8 cellular contexts compared by ENCODE assay signal in genomic region chrX:123962006-123962485, GRCh38. TPM values are rescaled to one million over a fixed set of nuclear protein-coding genes. Genes with fewer than 3 reads are reported as not detected.
A peak's percentile ranks its signal among the peaks of the same experiment; 100 is the strongest.
DNase-seq lines count a peak whose midpoint lies in the region; ATAC-seq and TF ChIP-seq lines count a peak whose summit lies in the region.

No MANE protein-coding gene starts in this region.

- POLR2A ChIA-PET in activated naive CD8-positive, alpha-beta T cell treated with anti-CD3 and anti-CD28 coated beads, Interleukin-2, amount 10 ng/mL, durations not matched to agents 7 days and 5 days (lab: Charles Lee): interaction anchor here (0.6 to 1.2 kb wide), 3 partner anchors 101 to 865 kb away, joined by 3 to 4 read pairs (median 3); no protein-coding TSS in a partner anchor
- POLR2A ChIA-PET in GM10248 (lab: Yijun Ruan, JAX): no interaction called here

- no peak for ATAC-seq in activated naive CD8-positive, alpha-beta T cell treated with anti-CD3 and anti-CD28 coated beads, Interleukin-2, amount 10 ng/mL, durations not matched to agents 7 days and 5 days (ENCODE audit: low read depth)
- ATAC-seq in esophagus mucosa: no peak

- H3K27me3 ChIP-seq in stomach smooth muscle (ENCODE audit: control insufficient read depth in 1 of 2, insufficient read depth in 2 of 2, low read length in 2 of 2): no peaks in the 10 kb centered on the region

- H3K4me1 Mint-ChIP-seq in HFFc6 (ENCODE audit: low read depth): peaks cover 32% of the 10 kb centered on the region
- peaks cover 24% of the 10 kb centered on the region for H3K4me1 Mint-ChIP-seq in activated naive CD8-positive, alpha-beta T cell treated with anti-CD3 and anti-CD28 coated beads, Interleukin-2, amount 10 ng/mL, durations not matched to agents 7 days and 5 days

- no peaks in the 10 kb centered on the region for H3K36me3 ChIP-seq in stomach smooth muscle (ENCODE audit: control insufficient read depth in 2 of 2, insufficient read depth in 2 of 2, low read length in 2 of 2)

- peaks cover 3% of the 10 kb centered on the region for H3K27me3 Mint-ChIP-seq in HFFc6 (ENCODE audit: insufficient read depth)
- H3K27me3 Mint-ChIP-seq in activated naive CD8-positive, alpha-beta T cell treated with anti-CD3 and anti-CD28 coated beads, Interleukin-2, amount 10 ng/mL, durations not matched to agents 7 days and 5 days: no peaks in the 10 kb centered on the region

- no peaks in the 10 kb centered on the region for H3K9me3 ChIP-seq in stomach smooth muscle (ENCODE audit: control insufficient read depth in 2 of 2, low read length in 2 of 2)

- H3K36me3 Mint-ChIP-seq in HFFc6 (ENCODE audit: low read depth): peaks cover 6% of the 10 kb centered on the region; the same call in 1 of the 2 replicates
- H3K36me3 Mint-ChIP-seq in activated naive CD8-positive, alpha-beta T cell treated with anti-CD3 and anti-CD28 coated beads, Interleukin-2, amount 10 ng/mL, durations not matched to agents 7 days and 5 days: peaks cover 10% of the 10 kb centered on the region

- H3K4me3 ChIP-seq in stomach smooth muscle (ENCODE audit: low read length in 2 of 2): peak overlapping the region; percentile 77 to 81

- DNase-seq in CD1c-positive myeloid dendritic cell (ENCODE audit: extremely low spot score) (peak; percentile 63), HFFc6 (no peak), inferior parietal cortex (ENCODE audit: extremely low spot score) (peak; percentile 15), GM10248 (ENCODE audit: extremely low spot score) (no peak)
- DNase-seq in activated naive CD8-positive, alpha-beta T cell treated with anti-CD3 and anti-CD28 coated beads, Interleukin-2, amount 10 ng/mL, durations not matched to agents 7 days and 5 days: no peak
- DNase-seq in stimulated activated CD4-positive, alpha-beta T cell treated with anti-CD3 and anti-CD28 coated beads, Interleukin-15, amount 100 ng/mL, for 24 hours: no peak

- peak overlapping the region; percentile 86 to 98 for H3K9ac ChIP-seq in stomach smooth muscle (ENCODE audit: low read length in 2 of 2)

- peak overlapping the region; percentile 96 for H3K27ac ChIP-seq in stomach smooth muscle (ENCODE audit: low read length)

- peak overlapping the region; percentile 98 for H3K27ac Mint-ChIP-seq in HFFc6
- peak overlapping the region; percentile 97 for H3K27ac Mint-ChIP-seq in activated naive CD8-positive, alpha-beta T cell treated with anti-CD3 and anti-CD28 coated beads, Interleukin-2, amount 10 ng/mL, durations not matched to agents 7 days and 5 days

- CTCF ChIA-PET in GM10248 (lab: Yijun Ruan, JAX): interaction anchor here (1.4 to 1.5 kb wide), 2 partner anchors 10 to 129 kb away, joined by 4 to 5 read pairs; no protein-coding TSS in a partner anchor

- no peak for TF ChIP-seq CTCF in HFFc6 (IDR thresholded peaks at IDR 0.05)
- TF ChIP-seq CTCF in GM10248 (IDR thresholded peaks at IDR 0.05; ENCODE audit: control extremely low read depth, extremely low read depth, low read depth, missing control alignments): no peak

- H3K9me3 Mint-ChIP-seq in HFFc6: no peaks in the 10 kb centered on the region
- no peaks in the 10 kb centered on the region for H3K9me3 Mint-ChIP-seq in activated naive CD8-positive, alpha-beta T cell treated with anti-CD3 and anti-CD28 coated beads, Interleukin-2, amount 10 ng/mL, durations not matched to agents 7 days and 5 days

- H3K4me1 ChIP-seq in stomach smooth muscle (ENCODE audit: control insufficient read depth, insufficient read depth, low read length): no peaks in the 10 kb centered on the region

- H3K4me3 Mint-ChIP-seq in HFFc6: peak overlapping the region; percentile 93
- peak overlapping the region; percentile 94 for H3K4me3 Mint-ChIP-seq in activated naive CD8-positive, alpha-beta T cell treated with anti-CD3 and anti-CD28 coated beads, Interleukin-2, amount 10 ng/mL, durations not matched to agents 7 days and 5 days

RNA-seq across cellular contexts. Expression of gene STAG2, which starts 0.5 kb away (rescaled TPM):
- 10 to 100 TPM; 38.8 to 48.6 (median 46.3) TPM for total RNA-seq in HFFc6 (2021; fragmentation: NEBNext Ultra II Directional; extraction: Animal tissue kit (Norgen Biotek cat#: 25700))
- 100 to 1,000 TPM in 1 of 2 experiments, 10 to 100 TPM in 1; 92.3 to 103 TPM for total RNA-seq in activated naive CD8-positive, alpha-beta T cell treated with anti-CD3 and anti-CD28 coated beads, Interleukin-2, amount 10 ng/mL, durations not matched to agents 7 days and 5 days
- 40.6 TPM for total RNA-seq in esophagus mucosa

Comparison
In these comparisons a context has a peak if more than half of its experiments do, and no peak if none do; other contexts are left out.
1. DNase-seq: peak in CD1c-positive myeloid dendritic cell (single experiment) and inferior parietal cortex (single experiment); none in HFFc6 (single experiment), activated naive CD8-positive, alpha-beta T cell treated with anti-CD3 and anti-CD28 coated beads, Interleukin-2, amount 10 ng/mL, durations not matched to agents 7 days and 5 days (single experiment), stimulated activated CD4-positive, alpha-beta T cell treated with anti-CD3 and anti-CD28 coated beads, Interleukin-15, amount 100 ng/mL, for 24 hours (single experiment) and GM10248 (single experiment).